8 cellular contexts compared by ENCODE assay signal in genomic region chr17:59365383-59365981, GRCh38. TPM values are rescaled to one million over a fixed set of nuclear protein-coding genes. Genes with fewer than 3 reads are reported as not detected.
DNase-seq lines count a peak whose midpoint lies in the region; ATAC-seq and TF ChIP-seq lines count a peak whose summit lies in the region.

No MANE protein-coding gene starts in this region.

- H3K4me1 ChIP-seq in endodermal cell (ENCODE audit: control insufficient read depth, insufficient read depth, low read length) = peaks cover 46% of the 10 kb centered on the region
- H3K4me1 ChIP-seq in ovary (ENCODE audit: insufficient read depth) = peaks cover 30% of the 10 kb centered on the region

- intact Hi-C loops in ovary (cut with DNase I) = loop anchor here in 1 of 4 donors (5.0 kb wide), 1 partner anchor 33 kb away; the partner anchor contains the start of gene YPEL2

- H3K27ac Mint-ChIP-seq in endodermal cell = peak overlapping the region; percentile 99

- no peaks in the 10 kb centered on the region for H3K9me3 Mint-ChIP-seq in endodermal cell

- no peak for TF ChIP-seq EP300 in ovary (IDR thresholded peaks at IDR 0.05)

- TF ChIP-seq POLR2A in ovary (IDR thresholded peaks at IDR 0.05) = no peak

- H3K4me3 Mint-ChIP-seq in endodermal cell = peak overlapping the region; percentile 22

- peaks cover 10% of the 10 kb centered on the region for H3K36me3 Mint-ChIP-seq in endodermal cell (ENCODE audit: low read depth)

- TF ChIP-seq CTCF in endodermal cell (conservative IDR thresholded peaks at IDR 0.05) (no peak), ovary (IDR thresholded peaks at IDR 0.05) (no peak)

- peak overlapping the region; percentile 87 for H3K9ac ChIP-seq in endodermal cell (ENCODE audit: extremely low read depth, low read length, poor library complexity, severe bottlenecking)

- H3K27ac ChIP-seq in endodermal cell (ENCODE audit: low read depth, low read length) = peak overlapping the region; percentile 96
- peak overlapping the region; percentile 67 to 68 for H3K27ac ChIP-seq in ovary

- no peaks in the 10 kb centered on the region for H3K27me3 Mint-ChIP-seq in endodermal cell (ENCODE audit: insufficient read depth)

- H3K27me3 ChIP-seq in endodermal cell (ENCODE audit: control insufficient read depth, insufficient read depth, low read length, poor library complexity, severe bottlenecking) = no peaks in the 10 kb centered on the region
- H3K27me3 ChIP-seq in ovary = no peaks in the 10 kb centered on the region

- H3K4me3 ChIP-seq in endodermal cell (ENCODE audit: low read length) (peak overlapping the region; percentile 72), ovary (no peak overlapping the region)

- 28% methylated on average over 3 of the region's 4 CpGs; no CpG with 5 or more reads in 1 of the 2 experiments for WGBS in endodermal cell (ENCODE audit: insufficient coverage in 1 of 2, insufficient read length in 1 of 2), 2 experiments
- WGBS in ovary, 3 donors = 19 to 33% (median 30%) methylated on average over 4 of the region's 4 CpGs

- DNase-seq in NAMALWA (ENCODE audit: low spot score) = peak; percentile 48
- peak; percentile 70 for DNase-seq in SK-N-DZ (ENCODE audit: low spot score)
- DNase-seq in endodermal cell = peak; percentile 82
- peak in 1 of 5 donors; percentile 30 for DNase-seq in ovary

- H3K36me3 ChIP-seq in endodermal cell (ENCODE audit: control insufficient read depth, insufficient read depth, low read length) (peaks cover 31% of the 10 kb centered on the region), ovary (no peaks in the 10 kb centered on the region)

- no peaks in the 10 kb centered on the region for H3K9me3 ChIP-seq in endodermal cell (ENCODE audit: control insufficient read depth, low read length)
- H3K9me3 ChIP-seq in ovary = no peaks in the 10 kb centered on the region

- peaks cover 73% of the 10 kb centered on the region for H3K4me1 Mint-ChIP-seq in endodermal cell

- ATAC-seq in HG03108 (IDR thresholded peaks at IDR 0.05; ENCODE audit: unreplicated experiment) = no peak
- ATAC-seq in HG03520 (IDR thresholded peaks at IDR 0.05; ENCODE audit: unreplicated experiment) = no peak
- no peak for ATAC-seq in GM19351 (IDR thresholded peaks at IDR 0.05; ENCODE audit: unreplicated experiment)
- ATAC-seq in GM21786 (IDR thresholded peaks at IDR 0.05; ENCODE audit: unreplicated experiment) = no peak

RNA-seq across cellular contexts. Expression of gene YPEL2, which starts 34.0 kb away (rescaled TPM):
- 5.8 and 6.0 TPM in 2 replicates for polyA plus RNA-seq in SK-N-DZ (2014; cell fraction: cytosol; rRNA removed)
- 5.7 and 7.3 TPM in 2 replicates for polyA plus RNA-seq in SK-N-DZ (2014; cell fraction: nucleus; rRNA removed)
- total RNA-seq in endodermal cell (10 to 100 TPM; 22.8 to 27.7 TPM), ovary (10 to 100 TPM in 4 of 7 donors, 1 to 10 TPM in 3; 6.6 to 28.1 (median 10.6) TPM)
- 11.8 TPM for polyA plus RNA-seq in endodermal cell (2013, experiment 1 of 2)
- 12.1 TPM for polyA plus RNA-seq in endodermal cell (2013, experiment 2 of 2)
- 10 to 100 TPM in 1 of 2 donors, 1 to 10 TPM in 1; 9.1 to 14.0 TPM for polyA plus RNA-seq in ovary
